In genomic region chr3:194841515-194841841, GRCh38 we compare ENCODE assay signal across 24 cellular contexts.
"Had no signal": no experiment of that assay in that cellular context is flagged by ENCODE, and none has a peak within 500 bp of the region (broad histone marks: within the 10 kb centered on the region; RNA-seq: fewer than 3 reads in every experiment).

No MANE protein-coding gene starts in this region.

- H3K27ac ChIP-seq: ascending aorta, body of pancreas, KMS-11, SJCRH30, VCaP had no signal

- H3K9me3 ChIP-seq: ascending aorta, body of pancreas, SJCRH30, SK-N-SH had no signal

- H3K4me2 ChIP-seq: KMS-11, SK-N-SH had no signal

- H3K36me3 Mint-ChIP-seq: activated CD4-positive, alpha-beta memory T cell treated with anti-CD3 and anti-CD28 coated beads for 36 hours; activated naive CD4-positive, alpha-beta T cell treated with anti-CD3 and anti-CD28 coated beads, Interleukin-2, amount 50 U/mL, for 72 hours had no signal

- ATAC-seq: activated naive CD4-positive, alpha-beta T cell treated with anti-CD3 and anti-CD28 coated beads, Interleukin-2, amount 50 U/mL, for 72 hours; activated naive CD8-positive, alpha-beta T cell treated with anti-CD3 and anti-CD28 coated beads, Interleukin-2, amount 50 U/mL, for 24 hours; activated T-cell treated with anti-CD3 and anti-CD28 coated beads, Interleukin-2, amount 50 U/mL, for 4 hours; body of pancreas had no signal

- H3K9ac ChIP-seq: KMS-11, SK-N-SH had no signal

- H3K4me1 ChIP-seq: ascending aorta, body of pancreas, SJCRH30 had no signal

- H3K4me3 Mint-ChIP-seq: activated CD4-positive, alpha-beta memory T cell treated with anti-CD3 and anti-CD28 coated beads for 36 hours; activated CD4-positive, alpha-beta T cell treated with anti-CD3 and anti-CD28 coated beads, Interleukin-2, amount 10 ng/mL, durations not matched to agents 7 days and 5 days; activated naive CD8-positive, alpha-beta T cell treated with anti-CD3 and anti-CD28 coated beads, Interleukin-2, amount 50 U/mL, for 24 hours; activated T-cell treated with anti-CD3 and anti-CD28 coated beads, Interleukin-2, amount 50 U/mL, for 4 hours had no signal

- H3K27me3 ChIP-seq: ascending aorta, body of pancreas, SJCRH30 had no signal

- H3K27me3 Mint-ChIP-seq: activated CD4-positive, alpha-beta memory T cell treated with anti-CD3 and anti-CD28 coated beads for 36 hours; activated naive CD8-positive, alpha-beta T cell treated with anti-CD3 and anti-CD28 coated beads, Interleukin-2, amount 50 U/mL, for 24 hours had no signal

- DNase-seq: activated CD4-positive, alpha-beta memory T cell treated with anti-CD3 and anti-CD28 coated beads for 36 hours; activated CD4-positive, alpha-beta T cell treated with anti-CD3 and anti-CD28 coated beads, Interleukin-2, amount 10 ng/mL, durations not matched to agents 7 days and 5 days; activated CD4-positive, CD25-positive, alpha-beta regulatory T cell; activated CD8-positive, alpha-beta memory T cell treated with anti-CD3 and anti-CD28 coated beads for 24 hours; activated effector memory CD4-positive, alpha-beta T cell treated with anti-CD3 and anti-CD28 coated beads, Interleukin-2, amount 50 U/mL, for 16 hours; activated naive CD4-positive, alpha-beta T cell treated with Interleukin-2 at 50 U/mL for 16 hours; activated naive CD8-positive, alpha-beta T cell treated with anti-CD3 and anti-CD28 coated beads, Interleukin-2, amount 50 U/mL, for 24 hours; activated T-cell treated with anti-CD3 and anti-CD28 coated beads, Interleukin-2, amount 50 U/mL, for 4 hours; amniotic stem cell; body of pancreas; NCI-H1105; NCI-H1436; NCI-H187; NCI-H2081; NCI-H510A treated with DMSO at 0.1 percent for 48 hours; NCI-H69; SJCRH30; T-helper 1 cell had no signal

- H3K27ac Mint-ChIP-seq: activated CD4-positive, alpha-beta memory T cell treated with anti-CD3 and anti-CD28 coated beads for 36 hours; activated CD4-positive, alpha-beta T cell treated with anti-CD3 and anti-CD28 coated beads, Interleukin-2, amount 10 ng/mL, durations not matched to agents 7 days and 5 days; activated naive CD4-positive, alpha-beta T cell treated with anti-CD3 and anti-CD28 coated beads, Interleukin-2, amount 50 U/mL, for 72 hours; activated naive CD8-positive, alpha-beta T cell treated with anti-CD3 and anti-CD28 coated beads, Interleukin-2, amount 50 U/mL, for 24 hours had no signal

- H3K36me3 ChIP-seq: ascending aorta, SJCRH30 had no signal

- H3K9me3 Mint-ChIP-seq: activated CD4-positive, alpha-beta memory T cell treated with anti-CD3 and anti-CD28 coated beads for 36 hours; activated CD4-positive, alpha-beta T cell treated with anti-CD3 and anti-CD28 coated beads, Interleukin-2, amount 10 ng/mL, durations not matched to agents 7 days and 5 days; activated naive CD4-positive, alpha-beta T cell treated with anti-CD3 and anti-CD28 coated beads, Interleukin-2, amount 50 U/mL, for 72 hours; activated naive CD8-positive, alpha-beta T cell treated with anti-CD3 and anti-CD28 coated beads, Interleukin-2, amount 50 U/mL, for 24 hours; activated T-cell treated with anti-CD3 and anti-CD28 coated beads, Interleukin-2, amount 50 U/mL, for 4 hours had no signal

- H3K9me2 ChIP-seq: SK-N-SH had no signal

- H3K4me3 ChIP-seq: ascending aorta, body of pancreas, SJCRH30 had no signal

- FAIRE-seq: bronchial epithelial cell had no signal

- H3K4me1 Mint-ChIP-seq: activated CD4-positive, alpha-beta T cell treated with anti-CD3 and anti-CD28 coated beads, Interleukin-2, amount 10 ng/mL, durations not matched to agents 7 days and 5 days; activated naive CD8-positive, alpha-beta T cell treated with anti-CD3 and anti-CD28 coated beads, Interleukin-2, amount 50 U/mL, for 24 hours had no signal
